In the genomic region with DNA sequence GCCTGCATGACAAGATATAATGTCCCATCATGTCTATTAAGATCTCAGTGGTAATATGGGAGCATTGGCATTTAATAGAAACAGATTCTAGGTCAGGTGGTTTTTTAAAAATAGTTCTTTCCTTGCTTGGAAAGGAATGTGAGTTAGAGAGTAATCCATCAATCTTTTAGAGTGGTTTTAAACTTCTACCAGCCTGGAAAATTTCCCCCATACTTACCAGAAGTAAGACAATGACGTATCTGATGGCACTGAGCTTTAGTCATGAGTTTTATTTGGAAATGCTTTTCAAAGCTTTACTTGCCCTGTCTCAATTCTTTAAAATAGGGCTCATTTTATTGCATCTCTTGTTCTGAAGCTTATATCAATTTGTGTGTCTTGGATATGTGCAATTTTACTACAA, we compare ENCODE assay signal across 23 cellular contexts.
DNase-seq lines count a peak whose midpoint lies in the region; ATAC-seq and TF ChIP-seq lines count a peak whose summit lies in the region.
"Had no signal": no experiment of that assay in that cellular context is flagged by ENCODE, and none has a peak within 500 bp of the region (broad histone marks: within the 10 kb centered on the region; RNA-seq: fewer than 3 reads in every experiment).

No MANE protein-coding gene starts in this region.

- no peak overlapping the region for H2BK5ac ChIP-seq in neuronal stem cell (ENCODE audit: low read length)

- TF ChIP-seq EP300 in sigmoid colon (IDR thresholded peaks at IDR 0.05): peak; percentile 78 to 89 (median 82)
- TF ChIP-seq EP300 in suprapubic skin (IDR thresholded peaks at IDR 0.05): no peak

- H3K4ac ChIP-seq in neuronal stem cell (ENCODE audit: low read length): no peak overlapping the region

- 60 to 67% methylated on average over 1 of the region's 1 CpG for WGBS in sigmoid colon, 2 donors
- WGBS in suprapubic skin: 50% methylated on average over 1 of the region's 1 CpG
- no CpG with 5 or more reads among the region's 1 CpG for WGBS in neuronal stem cell (ENCODE audit: extremely low coverage in 2 of 2, insufficient read length in 2 of 2, insufficient replicate concordance in 1 of 2), 2 donors

- H2BK12ac ChIP-seq in neuronal stem cell (ENCODE audit: low read length): no peak overlapping the region

- TF ChIP-seq POLR2A in sigmoid colon (IDR thresholded peaks at IDR 0.05): no peak
- no peak for TF ChIP-seq POLR2A in uterus (IDR thresholded peaks at IDR 0.05)
- no peak for TF ChIP-seq POLR2A in suprapubic skin (IDR thresholded peaks at IDR 0.05)

- no peak overlapping the region for H3K14ac ChIP-seq in neuronal stem cell (ENCODE audit: low read length)

- no peak overlapping the region for H3K9ac ChIP-seq in neuronal stem cell (ENCODE audit: low read depth, low read length, poor library complexity)

- H3K4me3 ChIP-seq in cardiac muscle cell (no peak overlapping the region), muscle layer of duodenum (ENCODE audit: low read depth in 1 of 2, low read length in 2 of 2) (no peak overlapping the region), sigmoid colon (no peak overlapping the region), uterus (no peak overlapping the region), suprapubic skin (no peak overlapping the region), neuronal stem cell (ENCODE audit: low read length in 2 of 2) (no peak overlapping the region)

- TF ChIP-seq CTCF in cardiac muscle cell (IDR thresholded peaks at IDR 0.05; ENCODE audit: low read depth, low read length) (no peak), sigmoid colon (IDR thresholded peaks at IDR 0.05) (no peak), uterus (IDR thresholded peaks at IDR 0.05) (no peak), suprapubic skin (IDR thresholded peaks at IDR 0.05) (no peak)

- H3K36me3 ChIP-seq in cardiac muscle cell (no peaks in the 10 kb centered on the region), muscle layer of duodenum (ENCODE audit: control insufficient read depth in 1 of 2, insufficient read depth in 2 of 2, low read length in 2 of 2) (no peaks in the 10 kb centered on the region), sigmoid colon (no peaks in the 10 kb centered on the region), uterus (no peaks in the 10 kb centered on the region), suprapubic skin (no peaks in the 10 kb centered on the region), neuronal stem cell (replicated peaks in 1 of 2; ENCODE audit: control insufficient read depth in 2 of 2, insufficient read depth in 2 of 2, low read length in 2 of 2) (no peaks in the 10 kb centered on the region)

- no peak overlapping the region for H2BK15ac ChIP-seq in neuronal stem cell (ENCODE audit: low read length)

- H2AFZ ChIP-seq in neuronal stem cell (ENCODE audit: low read length): no peak overlapping the region

- H3K27me3 ChIP-seq in cardiac muscle cell (no peaks in the 10 kb centered on the region), muscle layer of duodenum (ENCODE audit: low read depth, low read length) (no peaks in the 10 kb centered on the region), sigmoid colon (no peaks in the 10 kb centered on the region), uterus (no peaks in the 10 kb centered on the region), suprapubic skin (no peaks in the 10 kb centered on the region), neuronal stem cell (ENCODE audit: control insufficient read depth in 3 of 3, insufficient read depth in 3 of 3, low read depth in 1 of 3, low read length in 3 of 3) (peaks cover 0 to 4% (median 0%) of the 10 kb centered on the region in 3 experiments)

- H4K8ac ChIP-seq in neuronal stem cell (ENCODE audit: low read depth, low read length): no peak overlapping the region

- H3K18ac ChIP-seq in neuronal stem cell (ENCODE audit: low read length): no peak overlapping the region

- H4K91ac ChIP-seq in neuronal stem cell (ENCODE audit: low read depth, low read length, poor library complexity): no peak overlapping the region

- no peak overlapping the region for H3K23ac ChIP-seq in neuronal stem cell (ENCODE audit: low read depth, low read length, poor library complexity)

- ATAC-seq in left ventricle myocardium superior: no peak
- ATAC-seq: HCT116, Panc1 had no signal

- no peak overlapping the region for H2BK120ac ChIP-seq in neuronal stem cell (ENCODE audit: low read depth, low read length)

- H3K4me2 ChIP-seq in neuronal stem cell (ENCODE audit: insufficient read depth, low read length, poor library complexity, severe bottlenecking): no peak overlapping the region

- H3K27ac ChIP-seq in cardiac muscle cell (peak overlapping the region; percentile 90), muscle layer of duodenum (ENCODE audit: low read length) (peak overlapping the region; percentile 52), sigmoid colon (peak overlapping the region; percentile 73 to 89 (median 81)), uterus (peak overlapping the region; percentile 24 to 55), suprapubic skin (no peak overlapping the region), neuronal stem cell (replicated peaks; ENCODE audit: low read length) (no peak overlapping the region)
- H3K27ac ChIP-seq: C4-2B had no signal

- intact Hi-C loops in left ventricle myocardium superior (cut with micrococcal nuclease): no loop called here
- intact Hi-C loops in sigmoid colon (cut with DNase I): no loop called here
- intact Hi-C loops in uterus (cut with DNase I; ENCODE audit: low total_unique reads): no loop called here

- H3K79me1 ChIP-seq in neuronal stem cell (ENCODE audit: low read depth, low read length): no peaks in the 10 kb centered on the region

- peaks cover 18% of the 10 kb centered on the region for H3K4me1 ChIP-seq in cardiac muscle cell (ENCODE audit: low read depth)
- peaks cover 0 to 6% of the 10 kb centered on the region in 2 donors for H3K4me1 ChIP-seq in muscle layer of duodenum (ENCODE audit: control insufficient read depth in 1 of 2, insufficient read depth in 2 of 2, low read length in 2 of 2)
- peaks cover 0 to 72% (median 57%) of the 10 kb centered on the region in 4 donors for H3K4me1 ChIP-seq in sigmoid colon
- H3K4me1 ChIP-seq in uterus: no peaks in the 10 kb centered on the region
- H3K4me1 ChIP-seq in suprapubic skin: no peaks in the 10 kb centered on the region
- H3K4me1 ChIP-seq in neuronal stem cell (ENCODE audit: control insufficient read depth in 2 of 2, insufficient read depth in 1 of 2, low read depth in 1 of 2, low read length in 2 of 2): peaks cover 0 to 2% of the 10 kb centered on the region in 2 donors

- peak in 1 of 2 donors; percentile 74 for DNase-seq in cardiac muscle cell (ENCODE audit: low read depth in 1 of 2, low spot score in 1 of 2)
- no peak for DNase-seq in left ventricle myocardium superior
- DNase-seq in sigmoid colon: no peak
- no peak for DNase-seq in uterus
- DNase-seq in suprapubic skin (ENCODE audit: low spot score in 2 of 2): no peak
- no peak for DNase-seq in neuronal stem cell (ENCODE audit: low spot score)
- no peak for DNase-seq in NAMALWA (ENCODE audit: low spot score)
- DNase-seq: 8988T; Calu3; CD8-positive, alpha-beta memory T cell; GDM1; GOT3; KG1; NCI-H1105; NCI-H146; NCI-H2029 treated with DMSO at 0.1 percent for 48 hours; NCI-H226; NCI-H510A treated with DMSO at 0.1 percent for 48 hours; NCI-H82 had no signal

- H2AK5ac ChIP-seq in neuronal stem cell (ENCODE audit: low read depth, low read length): no peak overlapping the region

- H3K9me3 ChIP-seq in cardiac muscle cell (ENCODE audit: low read depth): no peaks in the 10 kb centered on the region
- H3K9me3 ChIP-seq in muscle layer of duodenum (ENCODE audit: control insufficient read depth in 1 of 2, low read length in 2 of 2): no peaks in the 10 kb centered on the region
- H3K9me3 ChIP-seq in sigmoid colon: no peaks in the 10 kb centered on the region
- H3K9me3 ChIP-seq in uterus: no peaks in the 10 kb centered on the region
- no peaks in the 10 kb centered on the region for H3K9me3 ChIP-seq in suprapubic skin
- H3K9me3 ChIP-seq in neuronal stem cell (replicated peaks in 1 of 2; ENCODE audit: control insufficient read depth in 2 of 2, insufficient read depth in 1 of 2, low read depth in 1 of 2, low read length in 2 of 2): peaks cover 0 to 2% of the 10 kb centered on the region in 2 donors

Comparison
In these comparisons a context has a peak if more than half of its experiments do, and no peak if none do; other contexts are left out.
1. H3K27ac ChIP-seq: peak in cardiac muscle cell (single experiment), muscle layer of duodenum (single experiment), sigmoid colon (4 of 4) and uterus (2 of 2); none in suprapubic skin (single experiment) and neuronal stem cell (single experiment).